In the genomic region with DNA sequence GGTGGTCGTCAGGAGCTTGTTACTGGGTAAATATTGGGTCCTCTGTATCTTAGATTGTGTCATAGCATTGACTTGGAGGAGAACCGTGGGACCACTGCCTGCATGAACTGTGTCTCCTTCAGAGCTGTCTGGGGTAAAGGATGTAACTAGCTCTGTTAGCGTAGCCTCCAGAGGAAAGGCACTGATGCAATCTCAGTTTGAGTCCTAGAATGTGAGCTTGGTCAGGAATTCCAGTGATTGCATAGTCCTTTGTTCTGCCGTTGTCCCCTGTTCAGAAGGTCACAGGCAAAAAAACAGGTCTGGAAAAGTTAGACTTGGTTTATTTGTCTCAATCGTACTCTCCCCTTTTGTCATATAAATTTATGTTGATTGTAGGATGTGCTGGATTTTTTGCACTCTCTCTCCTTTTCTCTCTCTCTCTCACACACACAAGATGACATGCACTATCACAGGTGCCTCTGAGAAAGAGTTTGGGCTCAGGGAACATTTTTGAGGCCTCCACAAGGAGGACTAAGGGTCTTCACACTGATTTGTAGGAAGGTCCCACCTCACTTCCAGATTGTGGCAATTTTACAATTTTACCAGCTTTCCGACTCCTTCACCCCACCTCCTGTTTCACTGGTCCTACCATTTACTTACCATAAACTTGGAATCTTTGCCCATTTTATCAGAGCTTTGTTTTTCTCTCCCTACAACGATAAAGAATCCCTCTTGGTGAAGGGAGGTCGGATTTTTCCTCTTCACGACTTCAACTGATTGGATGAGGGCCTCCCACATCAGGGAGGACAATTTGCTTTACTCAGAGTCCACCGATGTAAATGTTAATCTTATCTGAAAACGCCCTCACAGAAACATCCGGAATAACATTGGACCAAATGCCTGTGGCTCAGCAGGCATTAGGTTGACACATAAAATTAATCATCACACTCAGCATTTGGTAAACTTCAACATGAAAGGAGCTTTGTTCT, we compare ENCODE assay signal across 1 cellular context.
TF ChIP-seq lines count a peak whose summit lies in the region.

No MANE protein-coding gene starts in this region.

TF ChIP-seq in HepG2, 621 proteins besides CTCF, POLR2A, EP300 and RAD21 (continues in another document):
- TF ChIP-seq, protein P1, sequence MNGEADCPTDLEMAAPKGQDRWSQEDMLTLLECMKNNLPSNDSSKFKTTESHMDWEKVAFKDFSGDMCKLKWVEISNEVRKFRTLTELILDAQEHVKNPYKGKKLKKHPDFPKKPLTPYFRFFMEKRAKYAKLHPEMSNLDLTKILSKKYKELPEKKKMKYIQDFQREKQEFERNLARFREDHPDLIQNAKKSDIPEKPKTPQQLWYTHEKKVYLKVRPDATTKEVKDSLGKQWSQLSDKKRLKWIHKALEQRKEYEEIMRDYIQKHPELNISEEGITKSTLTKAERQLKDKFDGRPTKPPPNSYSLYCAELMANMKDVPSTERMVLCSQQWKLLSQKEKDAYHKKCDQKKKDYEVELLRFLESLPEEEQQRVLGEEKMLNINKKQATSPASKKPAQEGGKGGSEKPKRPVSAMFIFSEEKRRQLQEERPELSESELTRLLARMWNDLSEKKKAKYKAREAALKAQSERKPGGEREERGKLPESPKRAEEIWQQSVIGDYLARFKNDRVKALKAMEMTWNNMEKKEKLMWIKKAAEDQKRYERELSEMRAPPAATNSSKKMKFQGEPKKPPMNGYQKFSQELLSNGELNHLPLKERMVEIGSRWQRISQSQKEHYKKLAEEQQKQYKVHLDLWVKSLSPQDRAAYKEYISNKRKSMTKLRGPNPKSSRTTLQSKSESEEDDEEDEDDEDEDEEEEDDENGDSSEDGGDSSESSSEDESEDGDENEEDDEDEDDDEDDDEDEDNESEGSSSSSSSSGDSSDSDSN (CRISPR knock-in tag; IDR thresholded peaks at IDR 0.05) = peak; percentile 63
- TF ChIP-seq, protein P2, sequence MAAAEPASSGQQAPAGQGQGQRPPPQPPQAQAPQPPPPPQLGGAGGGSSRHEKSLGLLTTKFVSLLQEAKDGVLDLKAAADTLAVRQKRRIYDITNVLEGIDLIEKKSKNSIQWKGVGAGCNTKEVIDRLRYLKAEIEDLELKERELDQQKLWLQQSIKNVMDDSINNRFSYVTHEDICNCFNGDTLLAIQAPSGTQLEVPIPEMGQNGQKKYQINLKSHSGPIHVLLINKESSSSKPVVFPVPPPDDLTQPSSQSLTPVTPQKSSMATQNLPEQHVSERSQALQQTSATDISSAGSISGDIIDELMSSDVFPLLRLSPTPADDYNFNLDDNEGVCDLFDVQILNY (CRISPR knock-in tag; conservative IDR thresholded peaks at IDR 0.05) = no peak
- TF ChIP-seq, protein P3, sequence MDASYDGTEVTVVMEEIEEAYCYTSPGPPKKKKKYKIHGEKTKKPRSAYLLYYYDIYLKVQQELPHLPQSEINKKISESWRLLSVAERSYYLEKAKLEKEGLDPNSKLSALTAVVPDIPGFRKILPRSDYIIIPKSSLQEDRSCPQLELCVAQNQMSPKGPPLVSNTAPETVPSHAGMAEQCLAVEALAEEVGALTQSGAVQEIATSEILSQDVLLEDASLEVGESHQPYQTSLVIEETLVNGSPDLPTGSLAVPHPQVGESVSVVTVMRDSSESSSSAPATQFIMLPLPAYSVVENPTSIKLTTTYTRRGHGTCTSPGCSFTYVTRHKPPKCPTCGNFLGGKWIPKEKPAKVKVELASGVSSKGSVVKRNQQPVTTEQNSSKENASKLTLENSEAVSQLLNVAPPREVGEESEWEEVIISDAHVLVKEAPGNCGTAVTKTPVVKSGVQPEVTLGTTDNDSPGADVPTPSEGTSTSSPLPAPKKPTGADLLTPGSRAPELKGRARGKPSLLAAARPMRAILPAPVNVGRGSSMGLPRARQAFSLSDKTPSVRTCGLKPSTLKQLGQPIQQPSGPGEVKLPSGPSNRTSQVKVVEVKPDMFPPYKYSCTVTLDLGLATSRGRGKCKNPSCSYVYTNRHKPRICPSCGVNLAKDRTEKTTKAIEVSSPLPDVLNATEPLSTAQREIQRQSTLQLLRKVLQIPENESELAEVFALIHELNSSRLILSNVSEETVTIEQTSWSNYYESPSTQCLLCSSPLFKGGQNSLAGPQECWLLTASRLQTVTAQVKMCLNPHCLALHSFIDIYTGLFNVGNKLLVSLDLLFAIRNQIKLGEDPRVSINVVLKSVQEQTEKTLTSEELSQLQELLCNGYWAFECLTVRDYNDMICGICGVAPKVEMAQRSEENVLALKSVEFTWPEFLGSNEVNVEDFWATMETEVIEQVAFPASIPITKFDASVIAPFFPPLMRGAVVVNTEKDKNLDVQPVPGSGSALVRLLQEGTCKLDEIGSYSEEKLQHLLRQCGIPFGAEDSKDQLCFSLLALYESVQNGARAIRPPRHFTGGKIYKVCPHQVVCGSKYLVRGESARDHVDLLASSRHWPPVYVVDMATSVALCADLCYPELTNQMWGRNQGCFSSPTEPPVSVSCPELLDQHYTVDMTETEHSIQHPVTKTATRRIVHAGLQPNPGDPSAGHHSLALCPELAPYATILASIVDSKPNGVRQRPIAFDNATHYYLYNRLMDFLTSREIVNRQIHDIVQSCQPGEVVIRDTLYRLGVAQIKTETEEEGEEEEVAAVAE (CRISPR knock-in tag; IDR thresholded peaks at IDR 0.05; ENCODE audit: borderline replicate concordance) = peak; percentile 84
- TF ChIP-seq POLR2AphosphoS5 (IDR thresholded peaks at IDR 0.05; ENCODE audit: low read depth, low read length) (peak; percentile 39; the same call in 1 of the 2 replicates), SALL1 (CRISPR knock-in tag; IDR thresholded peaks at IDR 0.05) (peak; percentile 96), SATB2 (CRISPR knock-in tag; IDR thresholded peaks at IDR 0.05) (no peak), CCDC6 (CRISPR knock-in tag; IDR thresholded peaks at IDR 0.05) (peak; percentile 52; the same call in 1 of the 2 replicates), ZFP1 (CRISPR knock-in tag; IDR thresholded peaks at IDR 0.05) (peak; percentile 72; the same call in 1 of the 2 replicates), AHR (CRISPR knock-in tag; IDR thresholded peaks at IDR 0.05) (peak; percentile 23; the same call in 1 of the 2 replicates), GLI4 (CRISPR knock-in tag; IDR thresholded peaks at IDR 0.05; ENCODE audit: borderline replicate concordance) (no peak), SYNCRIP (IDR thresholded peaks at IDR 0.05; ENCODE audit: insufficient read depth, low read depth, low read length) (no peak), ZBTB1 (CRISPR knock-in tag; IDR thresholded peaks at IDR 0.05; ENCODE audit: borderline replicate concordance) (no peak), ZNF468 (CRISPR knock-in tag; IDR thresholded peaks at IDR 0.05) (no peak), TRIM24 (CRISPR knock-in tag; IDR thresholded peaks at IDR 0.05) (no peak), HMG20A (CRISPR knock-in tag; IDR thresholded peaks at IDR 0.05; ENCODE audit: borderline replicate concordance) (peak; percentile 98), NR2F1 (CRISPR knock-in tag; IDR thresholded peaks at IDR 0.05) (peak; percentile 83 to 85), KMT2A (CRISPR knock-in tag; IDR thresholded peaks at IDR 0.05) (peak; percentile 32; the same call in 1 of the 2 replicates), RCOR2 (CRISPR knock-in tag; IDR thresholded peaks at IDR 0.05) (peak; percentile 94), HOXA9 (CRISPR knock-in tag; IDR thresholded peaks at IDR 0.05; ENCODE audit: borderline replicate concordance) (no peak), CBFB (CRISPR knock-in tag; IDR thresholded peaks at IDR 0.05) (0 out of 2 replicates have a peak, but pooled peaks have one; percentile 47), ZNF235 (CRISPR knock-in tag; IDR thresholded peaks at IDR 0.05; ENCODE audit: borderline replicate concordance) (no peak), FOXC1 (CRISPR knock-in tag; IDR thresholded peaks at IDR 0.05; ENCODE audit: borderline replicate concordance) (no peak), AKAP8 (CRISPR knock-in tag; IDR thresholded peaks at IDR 0.05) (0 out of 2 replicates have a peak, but pooled peaks have one; percentile 46), RXRB (CRISPR knock-in tag; IDR thresholded peaks at IDR 0.05; ENCODE audit: borderline replicate concordance) (peak; percentile 97), ZNF510 (CRISPR knock-in tag; IDR thresholded peaks at IDR 0.05; ENCODE audit: low read depth) (0 out of 2 replicates have a peak, but pooled peaks have one; percentile 33), ZMYM4 (CRISPR knock-in tag; IDR thresholded peaks at IDR 0.05) (peak; percentile 38; the same call in 1 of the 2 replicates)
- TF ChIP-seq, protein P4, sequence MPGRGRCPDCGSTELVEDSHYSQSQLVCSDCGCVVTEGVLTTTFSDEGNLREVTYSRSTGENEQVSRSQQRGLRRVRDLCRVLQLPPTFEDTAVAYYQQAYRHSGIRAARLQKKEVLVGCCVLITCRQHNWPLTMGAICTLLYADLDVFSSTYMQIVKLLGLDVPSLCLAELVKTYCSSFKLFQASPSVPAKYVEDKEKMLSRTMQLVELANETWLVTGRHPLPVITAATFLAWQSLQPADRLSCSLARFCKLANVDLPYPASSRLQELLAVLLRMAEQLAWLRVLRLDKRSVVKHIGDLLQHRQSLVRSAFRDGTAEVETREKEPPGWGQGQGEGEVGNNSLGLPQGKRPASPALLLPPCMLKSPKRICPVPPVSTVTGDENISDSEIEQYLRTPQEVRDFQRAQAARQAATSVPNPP (CRISPR knock-in tag; IDR thresholded peaks at IDR 0.05) = no peak
- TF ChIP-seq, protein P5, sequence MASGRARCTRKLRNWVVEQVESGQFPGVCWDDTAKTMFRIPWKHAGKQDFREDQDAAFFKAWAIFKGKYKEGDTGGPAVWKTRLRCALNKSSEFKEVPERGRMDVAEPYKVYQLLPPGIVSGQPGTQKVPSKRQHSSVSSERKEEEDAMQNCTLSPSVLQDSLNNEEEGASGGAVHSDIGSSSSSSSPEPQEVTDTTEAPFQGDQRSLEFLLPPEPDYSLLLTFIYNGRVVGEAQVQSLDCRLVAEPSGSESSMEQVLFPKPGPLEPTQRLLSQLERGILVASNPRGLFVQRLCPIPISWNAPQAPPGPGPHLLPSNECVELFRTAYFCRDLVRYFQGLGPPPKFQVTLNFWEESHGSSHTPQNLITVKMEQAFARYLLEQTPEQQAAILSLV (CRISPR knock-in tag; IDR thresholded peaks at IDR 0.05; ENCODE audit: borderline replicate concordance) = peak; percentile 38; the same call in 1 of the 2 replicates
- TF ChIP-seq, protein P6, sequence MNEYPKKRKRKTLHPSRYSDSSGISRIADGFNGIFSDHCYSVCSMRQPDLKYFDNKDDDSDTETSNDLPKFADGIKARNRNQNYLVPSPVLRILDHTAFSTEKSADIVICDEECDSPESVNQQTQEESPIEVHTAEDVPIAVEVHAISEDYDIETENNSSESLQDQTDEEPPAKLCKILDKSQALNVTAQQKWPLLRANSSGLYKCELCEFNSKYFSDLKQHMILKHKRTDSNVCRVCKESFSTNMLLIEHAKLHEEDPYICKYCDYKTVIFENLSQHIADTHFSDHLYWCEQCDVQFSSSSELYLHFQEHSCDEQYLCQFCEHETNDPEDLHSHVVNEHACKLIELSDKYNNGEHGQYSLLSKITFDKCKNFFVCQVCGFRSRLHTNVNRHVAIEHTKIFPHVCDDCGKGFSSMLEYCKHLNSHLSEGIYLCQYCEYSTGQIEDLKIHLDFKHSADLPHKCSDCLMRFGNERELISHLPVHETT (CRISPR knock-in tag; conservative IDR thresholded peaks at IDR 0.05) = 0 out of 2 replicates have a peak, but pooled peaks have one; percentile 68
- TF ChIP-seq, protein P7, sequence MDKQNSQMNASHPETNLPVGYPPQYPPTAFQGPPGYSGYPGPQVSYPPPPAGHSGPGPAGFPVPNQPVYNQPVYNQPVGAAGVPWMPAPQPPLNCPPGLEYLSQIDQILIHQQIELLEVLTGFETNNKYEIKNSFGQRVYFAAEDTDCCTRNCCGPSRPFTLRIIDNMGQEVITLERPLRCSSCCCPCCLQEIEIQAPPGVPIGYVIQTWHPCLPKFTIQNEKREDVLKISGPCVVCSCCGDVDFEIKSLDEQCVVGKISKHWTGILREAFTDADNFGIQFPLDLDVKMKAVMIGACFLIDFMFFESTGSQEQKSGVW (CRISPR knock-in tag; IDR thresholded peaks at IDR 0.05; ENCODE audit: borderline replicate concordance) = no peak
- TF ChIP-seq, protein P8, sequence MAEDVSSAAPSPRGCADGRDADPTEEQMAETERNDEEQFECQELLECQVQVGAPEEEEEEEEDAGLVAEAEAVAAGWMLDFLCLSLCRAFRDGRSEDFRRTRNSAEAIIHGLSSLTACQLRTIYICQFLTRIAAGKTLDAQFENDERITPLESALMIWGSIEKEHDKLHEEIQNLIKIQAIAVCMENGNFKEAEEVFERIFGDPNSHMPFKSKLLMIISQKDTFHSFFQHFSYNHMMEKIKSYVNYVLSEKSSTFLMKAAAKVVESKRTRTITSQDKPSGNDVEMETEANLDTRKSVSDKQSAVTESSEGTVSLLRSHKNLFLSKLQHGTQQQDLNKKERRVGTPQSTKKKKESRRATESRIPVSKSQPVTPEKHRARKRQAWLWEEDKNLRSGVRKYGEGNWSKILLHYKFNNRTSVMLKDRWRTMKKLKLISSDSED (CRISPR knock-in tag; IDR thresholded peaks at IDR 0.05) = no peak
- TF ChIP-seq, protein P9, sequence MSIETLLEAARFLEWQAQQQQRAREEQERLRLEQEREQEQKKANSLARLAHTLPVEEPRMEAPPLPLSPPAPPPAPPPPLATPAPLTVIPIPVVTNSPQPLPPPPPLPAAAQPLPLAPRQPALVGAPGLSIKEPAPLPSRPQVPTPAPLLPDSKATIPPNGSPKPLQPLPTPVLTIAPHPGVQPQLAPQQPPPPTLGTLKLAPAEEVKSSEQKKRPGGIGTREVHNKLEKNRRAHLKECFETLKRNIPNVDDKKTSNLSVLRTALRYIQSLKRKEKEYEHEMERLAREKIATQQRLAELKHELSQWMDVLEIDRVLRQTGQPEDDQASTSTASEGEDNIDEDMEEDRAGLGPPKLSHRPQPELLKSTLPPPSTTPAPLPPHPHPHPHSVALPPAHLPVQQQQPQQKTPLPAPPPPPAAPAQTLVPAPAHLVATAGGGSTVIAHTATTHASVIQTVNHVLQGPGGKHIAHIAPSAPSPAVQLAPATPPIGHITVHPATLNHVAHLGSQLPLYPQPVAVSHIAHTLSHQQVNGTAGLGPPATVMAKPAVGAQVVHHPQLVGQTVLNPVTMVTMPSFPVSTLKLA (IDR thresholded peaks at IDR 0.05) = no peak
- TF ChIP-seq, protein P10, sequence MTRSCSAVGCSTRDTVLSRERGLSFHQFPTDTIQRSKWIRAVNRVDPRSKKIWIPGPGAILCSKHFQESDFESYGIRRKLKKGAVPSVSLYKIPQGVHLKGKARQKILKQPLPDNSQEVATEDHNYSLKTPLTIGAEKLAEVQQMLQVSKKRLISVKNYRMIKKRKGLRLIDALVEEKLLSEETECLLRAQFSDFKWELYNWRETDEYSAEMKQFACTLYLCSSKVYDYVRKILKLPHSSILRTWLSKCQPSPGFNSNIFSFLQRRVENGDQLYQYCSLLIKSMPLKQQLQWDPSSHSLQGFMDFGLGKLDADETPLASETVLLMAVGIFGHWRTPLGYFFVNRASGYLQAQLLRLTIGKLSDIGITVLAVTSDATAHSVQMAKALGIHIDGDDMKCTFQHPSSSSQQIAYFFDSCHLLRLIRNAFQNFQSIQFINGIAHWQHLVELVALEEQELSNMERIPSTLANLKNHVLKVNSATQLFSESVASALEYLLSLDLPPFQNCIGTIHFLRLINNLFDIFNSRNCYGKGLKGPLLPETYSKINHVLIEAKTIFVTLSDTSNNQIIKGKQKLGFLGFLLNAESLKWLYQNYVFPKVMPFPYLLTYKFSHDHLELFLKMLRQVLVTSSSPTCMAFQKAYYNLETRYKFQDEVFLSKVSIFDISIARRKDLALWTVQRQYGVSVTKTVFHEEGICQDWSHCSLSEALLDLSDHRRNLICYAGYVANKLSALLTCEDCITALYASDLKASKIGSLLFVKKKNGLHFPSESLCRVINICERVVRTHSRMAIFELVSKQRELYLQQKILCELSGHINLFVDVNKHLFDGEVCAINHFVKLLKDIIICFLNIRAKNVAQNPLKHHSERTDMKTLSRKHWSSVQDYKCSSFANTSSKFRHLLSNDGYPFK (CRISPR knock-in tag; IDR thresholded peaks at IDR 0.05; ENCODE audit: borderline replicate concordance) = no peak
